8 cellular contexts compared by ENCODE assay signal in genomic region chr5:181224390-181225234, GRCh38.
A peak's percentile ranks its signal among the peaks of the same experiment; 100 is the strongest.
DNase-seq lines count a peak whose midpoint lies in the region.

No MANE protein-coding gene starts in this region.

- H3K9me3 ChIP-seq in iPS-18a (ENCODE audit: control insufficient read depth, low read depth, low read length) = no peaks in the 10 kb centered on the region
- H3K9me3 ChIP-seq in subcutaneous abdominal adipose tissue (ENCODE audit: control insufficient read depth in 5 of 5, low read length in 5 of 5) = no peaks in the 10 kb centered on the region

- H3K27ac ChIP-seq in iPS-18a (ENCODE audit: low read length) = peak overlapping the region; percentile 61
- peak overlapping the region; percentile 92 for H3K27ac ChIP-seq in subcutaneous abdominal adipose tissue (ENCODE audit: low read depth, low read length)

- DNase-seq in activated CD4-positive, alpha-beta T cell treated with anti-CD3 and anti-CD28 coated beads for 48 hours = peak; percentile 46
- DNase-seq in activated CD4-positive, alpha-beta T cell treated with anti-CD3 and anti-CD28 coated beads, Interleukin-2, amount 50 U/mL, for 48 hours = no peak
- DNase-seq in activated effector memory CD4-positive, alpha-beta T cell treated with Interleukin-2 at 50 U/mL for 16 hours = peak; percentile 31
- DNase-seq in GF-D8 (lab: John Stamatoyannopoulos, UW) (no peak), HCEC 1CT (no peak), DMS53 (lab: John Stamatoyannopoulos, UW) (no peak)

- H3K9ac ChIP-seq in iPS-18a (ENCODE audit: low read length) = peak overlapping the region; percentile 70
- H3K9ac ChIP-seq in subcutaneous abdominal adipose tissue (ENCODE audit: low read length in 5 of 5) = peak overlapping the region in 1 of 5 donors; percentile 64

- H3K4me1 ChIP-seq in iPS-18a (ENCODE audit: control insufficient read depth, low read depth, low read length) = peaks cover 7% of the 10 kb centered on the region
- peaks cover 8 to 33% (median 20%) of the 10 kb centered on the region in 5 donors for H3K4me1 ChIP-seq in subcutaneous abdominal adipose tissue (ENCODE audit: control insufficient read depth in 5 of 5, insufficient read depth in 5 of 5, low read length in 5 of 5)

- H3K27me3 ChIP-seq in iPS-18a (ENCODE audit: control insufficient read depth, insufficient read depth, low read length) = no peaks in the 10 kb centered on the region
- no peaks in the 10 kb centered on the region for H3K27me3 ChIP-seq in subcutaneous abdominal adipose tissue (ENCODE audit: control insufficient read depth in 5 of 5, insufficient read depth in 4 of 5, low read length in 5 of 5)

- no peaks in the 10 kb centered on the region for H3K36me3 ChIP-seq in iPS-18a (ENCODE audit: control insufficient read depth, low read depth, low read length)
- H3K36me3 ChIP-seq in subcutaneous abdominal adipose tissue (ENCODE audit: control insufficient read depth in 5 of 5, insufficient read depth in 5 of 5, low read length in 5 of 5) = peaks cover 0 to 13% (median 3%) of the 10 kb centered on the region in 5 donors

- H3K4me3 ChIP-seq in iPS-18a (ENCODE audit: low read length) (peak overlapping the region; percentile 73), subcutaneous abdominal adipose tissue (ENCODE audit: low read depth in 1 of 5, low read length in 5 of 5) (peak overlapping the region; percentile 64 to 88 (median 86))

Comparison
In these comparisons a context has a peak if more than half of its experiments do, and no peak if none do; other contexts are left out.
1. DNase-seq: peak in activated CD4-positive, alpha-beta T cell treated with anti-CD3 and anti-CD28 coated beads for 48 hours (single experiment) and activated effector memory CD4-positive, alpha-beta T cell treated with Interleukin-2 at 50 U/mL for 16 hours (single experiment); none in activated CD4-positive, alpha-beta T cell treated with anti-CD3 and anti-CD28 coated beads, Interleukin-2, amount 50 U/mL, for 48 hours (0 of 2), GF-D8 (single experiment), HCEC 1CT (single experiment) and DMS53 (single experiment).